11 cellular contexts compared by ENCODE assay signal in the genomic region with DNA sequence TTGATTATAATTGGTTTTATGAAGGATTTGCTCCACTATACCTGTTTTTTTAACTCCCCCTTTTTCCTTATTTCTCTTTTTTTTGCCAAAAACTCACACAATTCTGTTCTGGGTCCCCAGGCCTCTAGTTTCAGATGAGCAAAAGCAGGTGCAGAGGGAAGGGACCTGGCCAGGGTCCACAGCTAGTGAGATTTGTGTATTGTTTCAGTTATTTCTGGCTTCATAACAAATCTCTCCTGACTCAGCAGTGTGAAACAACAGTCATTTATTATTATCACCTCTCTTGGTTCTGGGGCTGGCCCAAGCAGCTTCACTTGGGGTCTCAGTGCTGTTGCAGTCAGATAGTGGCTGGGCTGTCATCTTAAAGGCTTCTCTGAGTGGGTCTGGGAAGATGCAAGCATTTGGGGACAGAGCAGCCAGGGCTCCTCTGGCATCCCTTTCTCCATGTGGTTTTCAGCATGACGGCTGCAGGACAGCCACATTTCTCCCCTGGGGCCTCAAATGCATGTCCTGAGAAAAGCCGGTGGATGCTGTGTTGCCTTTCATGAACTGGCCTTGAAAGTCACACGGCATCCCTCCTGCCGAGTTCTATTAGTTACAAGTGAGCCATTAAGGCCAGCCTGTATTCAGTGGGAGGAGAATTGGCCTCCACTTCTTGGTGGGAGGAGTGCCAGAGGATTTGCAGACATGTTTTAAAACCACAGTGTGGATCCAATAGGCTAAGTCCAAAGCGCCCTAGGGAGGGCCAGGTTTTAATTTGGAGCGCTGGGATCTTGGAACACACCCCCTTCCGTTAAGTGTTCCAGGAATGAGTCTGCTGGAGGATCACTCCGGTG.
DNase-seq lines count a peak whose midpoint lies in the region; ATAC-seq and TF ChIP-seq lines count a peak whose summit lies in the region.
"Had no signal": no experiment of that assay in that cellular context is flagged by ENCODE, and none has a peak within 500 bp of the region (broad histone marks: within the 10 kb centered on the region; RNA-seq: fewer than 3 reads in every experiment).

No MANE protein-coding gene starts in this region.

- ATAC-seq in GM18861 (IDR thresholded peaks at IDR 0.05; ENCODE audit: unreplicated experiment), result no peak

- no peak for TF ChIP-seq POLR2A in esophagus muscularis mucosa (IDR thresholded peaks at IDR 0.05; ENCODE audit: low read depth)

- no peaks in the 10 kb centered on the region for H3K9me2 ChIP-seq in PC-9 (ENCODE audit: insufficient read depth)

- CTCF ChIA-PET in BJ (lab: Yijun Ruan, JAX) (interaction anchor here (1.2 kb wide), 1 partner anchor 10 kb away, joined by 6 read pairs; no protein-coding TSS in a partner anchor), PC-9 (lab: Charles Lee) (no interaction called here)

- H3K4me3 ChIP-seq in BJ (ENCODE audit: low read depth, low read length), result no peak overlapping the region
- H3K4me3 ChIP-seq in epithelial cell of esophagus (ENCODE audit: low read length), result no peak overlapping the region
- no peak overlapping the region for H3K4me3 ChIP-seq in esophagus muscularis mucosa
- H3K4me3 ChIP-seq in PC-9, result no peak overlapping the region
- H3K4me3 ChIP-seq: cardiac muscle cell had no signal

- H3K9me3 Mint-ChIP-seq in nephron, result peaks cover 26% of the 10 kb centered on the region

- intact Hi-C loops in esophagus muscularis mucosa (cut with DNase I), result no loop called here
- intact Hi-C loops in PC-9 (cut with micrococcal nuclease; ENCODE audit: unreplicated experiment), result no loop called here

- no peak overlapping the region for H2AFZ ChIP-seq in PC-9

- TF ChIP-seq CTCF in BJ (IDR thresholded peaks at IDR 0.05; ENCODE audit: insufficient read depth, low read depth, low read length), result no peak
- no peak for TF ChIP-seq CTCF in epithelial cell of esophagus (IDR thresholded peaks at IDR 0.05; ENCODE audit: insufficient read depth, low read depth, low read length, missing control alignments)
- TF ChIP-seq CTCF in nephron (IDR thresholded peaks at IDR 0.05; ENCODE audit: unreplicated experiment in 3 of 3), result no peak
- TF ChIP-seq CTCF in esophagus muscularis mucosa (IDR thresholded peaks at IDR 0.05), result no peak
- TF ChIP-seq CTCF in PC-9 (conservative IDR thresholded peaks at IDR 0.05), result no peak

- H3K36me3 Mint-ChIP-seq in nephron (ENCODE audit: low read depth), result peaks cover 11% of the 10 kb centered on the region

- peak; percentile 83 for DNase-seq in BJ (ENCODE audit: low read depth)
- peak; percentile 82 for DNase-seq in NCI-H2227 (lab: John Stamatoyannopoulos, UW; ENCODE audit: unreplicated experiment)
- DNase-seq in epithelial cell of esophagus (ENCODE audit: low read depth), result peak; percentile 31
- DNase-seq in esophagus muscularis mucosa (ENCODE audit: extremely low spot score), result no peak
- DNase-seq in PC-9, result no peak
- DNase-seq in OCI-M2 (lab: John Stamatoyannopoulos, UW; ENCODE audit: unreplicated experiment), result no peak
- DNase-seq: Caco-2 had no signal

- no peak for TF ChIP-seq EP300 in esophagus muscularis mucosa (IDR thresholded peaks at IDR 0.05)

- H3K9me3 ChIP-seq in esophagus muscularis mucosa (no peaks in the 10 kb centered on the region), PC-9 (ENCODE audit: insufficient read depth, low read depth) (no peaks in the 10 kb centered on the region)
- H3K9me3 ChIP-seq: Caco-2, neutrophil had no signal

- H3K36me3 ChIP-seq in BJ (ENCODE audit: control insufficient read depth, insufficient read depth, low read length) (no peaks in the 10 kb centered on the region), esophagus muscularis mucosa (no peaks in the 10 kb centered on the region), PC-9 (ENCODE audit: low read depth) (no peaks in the 10 kb centered on the region)
- H3K36me3 ChIP-seq: cardiac muscle cell, neutrophil had no signal

- H3K27ac ChIP-seq in esophagus muscularis mucosa (replicated peaks in 1 of 4), result peak overlapping the region in 1 of 4 donors; percentile 64
- no peak overlapping the region for H3K27ac ChIP-seq in PC-9
- H3K27ac ChIP-seq: cardiac muscle cell, neutrophil had no signal

- peaks cover 7 to 26% (median 23%) of the 10 kb centered on the region in 4 donors for H3K4me1 ChIP-seq in esophagus muscularis mucosa
- H3K4me1 ChIP-seq in PC-9 (replicated peaks; ENCODE audit: insufficient read depth), result no peaks in the 10 kb centered on the region
- H3K4me1 ChIP-seq: Caco-2 had no signal

- H3F3A ChIP-seq in PC-9 (ENCODE audit: insufficient read depth, low read depth), result no peaks in the 10 kb centered on the region

- peak overlapping the region in 2 of 3 experiments; percentile 41 to 71 for H3K4me3 Mint-ChIP-seq in nephron

- BruUV-seq in PC-9 (replicated peaks; lab: Mats Ljungman, UMichigan), result no TSS peak

- H4K20me1 ChIP-seq in PC-9 (ENCODE audit: insufficient read depth), result no peaks in the 10 kb centered on the region

- H3K27me3 ChIP-seq in BJ (ENCODE audit: control insufficient read depth, insufficient read depth, low read length), result no peaks in the 10 kb centered on the region
- peaks cover 0 to 23% (median 0%) of the 10 kb centered on the region in 4 donors for H3K27me3 ChIP-seq in esophagus muscularis mucosa
- H3K27me3 ChIP-seq in PC-9 (ENCODE audit: insufficient read depth, low read depth), result peaks cover 34% of the 10 kb centered on the region
- H3K27me3 ChIP-seq: cardiac muscle cell, neutrophil had no signal

- peaks cover 3% of the 10 kb centered on the region for H3K27me3 Mint-ChIP-seq in nephron (ENCODE audit: low read depth)

- peaks cover 61% of the 10 kb centered on the region for H3K4me1 Mint-ChIP-seq in nephron

- POLR2A ChIA-PET in BJ (lab: Charles Lee), result no interaction called here
- POLR2A ChIA-PET in PC-9 (lab: Charles Lee; ENCODE audit: unreplicated experiment), result interaction anchor here (0.6 kb wide), 1 partner anchor 138 kb away, joined by 4 read pairs; no protein-coding TSS in a partner anchor

- H3K27ac Mint-ChIP-seq in nephron, result peak overlapping the region; percentile 92 to 97 (median 94)

- no peak overlapping the region for H3K4me2 ChIP-seq in PC-9

- H3K79me2 ChIP-seq in PC-9 (ENCODE audit: low read depth), result no peaks in the 10 kb centered on the region

- 40% methylated on average over 5 of the region's 8 CpGs for WGBS in esophagus muscularis mucosa

Comparison
In these comparisons a context has a peak if more than half of its experiments do, and no peak if none do; other contexts are left out.
1. DNase-seq: peak in BJ (single experiment), NCI-H2227 (single experiment) and epithelial cell of esophagus (single experiment); none in esophagus muscularis mucosa (single experiment), PC-9 (0 of 2) and OCI-M2 (single experiment).